21 cellular contexts compared by ENCODE assay signal in the genomic region with DNA sequence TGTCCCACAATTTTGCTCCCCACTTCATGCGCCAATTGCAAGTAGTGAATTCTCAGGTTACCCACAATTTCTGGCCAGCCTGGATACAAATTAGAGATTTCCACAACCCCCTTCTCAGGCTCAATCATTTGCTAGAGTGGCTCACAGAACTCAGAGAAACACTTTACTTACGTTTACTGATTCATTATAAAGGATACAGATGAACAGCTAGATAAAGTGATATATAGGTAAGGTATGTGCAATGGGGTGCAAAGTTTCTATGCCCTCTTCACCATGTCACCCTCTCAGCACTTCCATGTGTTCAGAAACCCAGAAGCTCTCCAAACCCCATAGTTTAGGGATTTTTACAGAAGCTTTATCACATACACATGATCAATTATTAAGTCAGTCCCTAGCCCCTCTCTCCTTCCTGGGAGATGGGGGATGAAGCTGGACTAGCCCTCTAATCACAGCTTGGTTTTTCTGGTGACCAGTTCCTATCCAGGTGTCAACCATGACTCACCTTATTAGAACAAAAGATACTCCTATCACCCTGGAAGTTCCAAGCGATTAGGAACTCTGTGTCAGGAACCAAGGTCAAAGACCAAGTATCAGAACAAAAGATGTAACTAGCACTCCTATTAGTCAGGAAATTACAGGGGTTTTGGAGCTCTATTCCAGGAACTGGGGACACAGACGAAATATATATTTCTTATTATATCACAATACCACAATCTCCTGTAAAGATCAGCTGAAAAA. TPM values are rescaled to one million over a fixed set of nuclear protein-coding genes. Genes with fewer than 3 reads are reported as not detected.
DNase-seq lines count a peak whose midpoint lies in the region; ATAC-seq, FAIRE-seq and TF ChIP-seq lines count a peak whose summit lies in the region.
"Had no signal": no experiment of that assay in that cellular context is flagged by ENCODE, and none has a peak within 500 bp of the region (broad histone marks: within the 10 kb centered on the region; RNA-seq: fewer than 3 reads in every experiment).

No MANE protein-coding gene starts in this region.

- no peaks in the 10 kb centered on the region for H4K20me1 ChIP-seq in HCT116 (ENCODE audit: insufficient read depth)

- no peak overlapping the region for H3K4me3 Mint-ChIP-seq in stimulated activated memory B cell treated with anti-CD40 and anti-IgM and Interleukin-4, amounts not matched to agents 10 μg/mL and 1 μg/mL and 100 μg/mL, for 72 hours
- H3K4me3 Mint-ChIP-seq in glutamatergic neuron (ENCODE audit: unreplicated experiment) = no peak overlapping the region
- H3K4me3 Mint-ChIP-seq: CD4-positive, CD25-positive, alpha-beta regulatory T cell had no signal

- H3K27ac Mint-ChIP-seq in stimulated activated memory B cell treated with anti-CD40 and anti-IgM and Interleukin-4, amounts not matched to agents 10 μg/mL and 1 μg/mL and 100 μg/mL, for 72 hours = no peak overlapping the region
- no peak overlapping the region for H3K27ac Mint-ChIP-seq in glutamatergic neuron (ENCODE audit: unreplicated experiment)
- H3K27ac Mint-ChIP-seq: CD4-positive, CD25-positive, alpha-beta regulatory T cell had no signal

- peak; percentile 44; the same call in 1 of the 2 replicates for ATAC-seq in HCT116
- ATAC-seq in foreskin keratinocyte = peak; percentile 67
- no peak for ATAC-seq in stimulated activated memory B cell treated with anti-CD40 and anti-IgM and Interleukin-4, amounts not matched to agents 10 μg/mL and 1 μg/mL and 100 μg/mL, for 72 hours

- no TSS peak for BruUV-seq in HCT116 (replicated peaks; lab: Mats Ljungman, UMichigan)

- H3K9me2 ChIP-seq in HCT116 (ENCODE audit: insufficient read depth) = no peaks in the 10 kb centered on the region
- H3K9me2 ChIP-seq: SK-N-SH had no signal

- H3K14ac ChIP-seq in trophoblast cell (ENCODE audit: low read length) = no peak overlapping the region

- H3K79me2 ChIP-seq in HCT116 (ENCODE audit: insufficient read depth, low read length) (no peaks in the 10 kb centered on the region), trophoblast cell (ENCODE audit: control insufficient read depth, insufficient read depth, low read length, poor library complexity) (no peaks in the 10 kb centered on the region)

- intact Hi-C loops in HCT116 (cut with micrococcal nuclease) = no loop called here

- no peak overlapping the region for H2AK5ac ChIP-seq in trophoblast cell (ENCODE audit: low read length)

- TF ChIP-seq RAD21 in HCT116 (IDR thresholded peaks at IDR 0.05; ENCODE audit: low read depth) = no peak

- H2AFZ ChIP-seq in HCT116 (ENCODE audit: low read depth, low read length, poor library complexity, severe bottlenecking) (no peak overlapping the region), trophoblast cell (ENCODE audit: insufficient read depth, low read length, poor library complexity) (no peak overlapping the region)

- H2BK5ac ChIP-seq in trophoblast cell (ENCODE audit: low read depth, low read length, poor library complexity) = no peak overlapping the region

- RAD21 ChIA-PET in HCT116 (lab: Charles Lee; ENCODE audit: low non-redundant PET in 1 of 2, low total read pairs in 2 of 2, uncharacterized antibody in 2 of 2, unreplicated experiment in 2 of 2) = no interaction called here

- no peak overlapping the region for H3K23ac ChIP-seq in trophoblast cell (ENCODE audit: low read length)

- no peaks in the 10 kb centered on the region for H3K36me3 Mint-ChIP-seq in stimulated activated memory B cell treated with anti-CD40 and anti-IgM and Interleukin-4, amounts not matched to agents 10 μg/mL and 1 μg/mL and 100 μg/mL, for 72 hours
- H3K36me3 Mint-ChIP-seq in glutamatergic neuron (ENCODE audit: unreplicated experiment) = no peaks in the 10 kb centered on the region
- H3K36me3 Mint-ChIP-seq: CD4-positive, CD25-positive, alpha-beta regulatory T cell had no signal

- peaks cover 0 to 9% of the 10 kb centered on the region in 2 experiments; a peak in 1 of 4 replicates for H3K4me1 ChIP-seq in HCT116 (ENCODE audit: control insufficient read depth in 1 of 2, insufficient read depth in 2 of 2, low read length in 2 of 2)
- peaks cover 12% of the 10 kb centered on the region for H3K4me1 ChIP-seq in foreskin keratinocyte
- peaks cover 6 to 15% of the 10 kb centered on the region in 2 experiments for H3K4me1 ChIP-seq in trophoblast cell (ENCODE audit: control insufficient read depth in 1 of 2, insufficient read depth in 2 of 2, low read length in 2 of 2)

- H3K18ac ChIP-seq in trophoblast cell (ENCODE audit: low read length) = no peak overlapping the region

- no peak overlapping the region for H4K12ac ChIP-seq in trophoblast cell (ENCODE audit: low read depth, low read length)

- CTCF ChIA-PET in HCT116 (lab: Charles Lee) = no interaction called here

- H2BK120ac ChIP-seq in trophoblast cell (ENCODE audit: insufficient read depth, low read length, poor library complexity) = no peak overlapping the region

- peak overlapping the region; percentile 28 for H4K91ac ChIP-seq in trophoblast cell (ENCODE audit: low read depth, low read length)

- no peak for TF ChIP-seq POLR2A in HCT116 (IDR thresholded peaks at IDR 0.05; ENCODE audit: borderline replicate concordance, extremely low read depth, insufficient read depth, insufficient read length)

- no peaks in the 10 kb centered on the region for H3K27me3 ChIP-seq in HCT116 (ENCODE audit: insufficient read depth, low read length)
- H3K27me3 ChIP-seq in foreskin keratinocyte = no peaks in the 10 kb centered on the region
- H3K27me3 ChIP-seq in trophoblast cell (ENCODE audit: insufficient read depth, low read length) = no peaks in the 10 kb centered on the region
- H3K27me3 ChIP-seq: MG63 had no signal

- peaks cover 25% of the 10 kb centered on the region for H3K79me1 ChIP-seq in trophoblast cell (ENCODE audit: low read length)

- peak overlapping the region; percentile 25; the same call in 1 of the 2 replicates for H3K4me2 ChIP-seq in HCT116 (ENCODE audit: low read length)
- H3K4me2 ChIP-seq in trophoblast cell (ENCODE audit: low read length) = no peak overlapping the region
- H3K4me2 ChIP-seq: SK-N-SH had no signal

- POLR2A ChIA-PET in HCT116 (lab: Charles Lee) = no interaction called here

- H3K4ac ChIP-seq in trophoblast cell (ENCODE audit: low read depth, low read length) = no peak overlapping the region

- H3K27ac ChIP-seq in HCT116 (ENCODE audit: low read depth, low read length) (no peak overlapping the region), foreskin keratinocyte (no peak overlapping the region), trophoblast cell (ENCODE audit: low read depth, low read length) (no peak overlapping the region)

- peak; percentile 83 for FAIRE-seq in RCC 7860 (lab: Jason Lieb, UNC)

- H3K4me1 Mint-ChIP-seq in stimulated activated memory B cell treated with anti-CD40 and anti-IgM and Interleukin-4, amounts not matched to agents 10 μg/mL and 1 μg/mL and 100 μg/mL, for 72 hours = no peaks in the 10 kb centered on the region
- H3K4me1 Mint-ChIP-seq in glutamatergic neuron (ENCODE audit: low read depth, unreplicated experiment) = no peaks in the 10 kb centered on the region
- H3K4me1 Mint-ChIP-seq: CD4-positive, CD25-positive, alpha-beta regulatory T cell had no signal

- no peak overlapping the region for H2BK12ac ChIP-seq in trophoblast cell (ENCODE audit: low read length)

- H3K4me3 ChIP-seq in HCT116 (replicated peaks in 1 of 2; ENCODE audit: low read depth in 1 of 2, low read length in 2 of 2) = no peak overlapping the region
- no peak overlapping the region for H3K4me3 ChIP-seq in trophoblast cell (ENCODE audit: low read depth, low read length)
- H3K4me3 ChIP-seq: MG63 had no signal

- H3K9me3 ChIP-seq in HCT116 (ENCODE audit: control insufficient read depth in 1 of 2, insufficient read depth in 1 of 2, low read depth in 1 of 2, low read length in 2 of 2) (no peaks in the 10 kb centered on the region), trophoblast cell (ENCODE audit: insufficient read depth, low read depth, low read length) (no peaks in the 10 kb centered on the region)
- H3K9me3 ChIP-seq: MG63, SK-N-SH had no signal

- H4K8ac ChIP-seq in trophoblast cell (ENCODE audit: low read depth, low read length) = no peak overlapping the region

- no peak overlapping the region for H3K9ac ChIP-seq in HCT116 (ENCODE audit: low read length)
- H3K9ac ChIP-seq in trophoblast cell (ENCODE audit: low read length) = no peak overlapping the region
- H3K9ac ChIP-seq: SK-N-SH had no signal

- no peak for TF ChIP-seq CTCF in HCT116 (IDR thresholded peaks at IDR 0.05 in 2 of 3, conservative IDR thresholded peaks at IDR 0.05 in 1 of 3; ENCODE audit: borderline replicate concordance in 1 of 3, insufficient read depth in 1 of 3, low read depth in 2 of 3, low read length in 2 of 3)
- TF ChIP-seq CTCF in foreskin keratinocyte (conservative IDR thresholded peaks at IDR 0.05) = no peak
- no peak for TF ChIP-seq CTCF in glutamatergic neuron (IDR thresholded peaks at IDR 0.05; ENCODE audit: partially characterized antibody, unreplicated experiment)

- WGBS in trophoblast cell (ENCODE audit: extremely low coverage, insufficient coverage, insufficient read length) = no CpG with 5 or more reads among the region's 4 CpGs

- no peaks in the 10 kb centered on the region for H3K9me3 Mint-ChIP-seq in stimulated activated memory B cell treated with anti-CD40 and anti-IgM and Interleukin-4, amounts not matched to agents 10 μg/mL and 1 μg/mL and 100 μg/mL, for 72 hours
- H3K9me3 Mint-ChIP-seq in glutamatergic neuron (ENCODE audit: unreplicated experiment) = no peaks in the 10 kb centered on the region

- H3K27me3 Mint-ChIP-seq in stimulated activated memory B cell treated with anti-CD40 and anti-IgM and Interleukin-4, amounts not matched to agents 10 μg/mL and 1 μg/mL and 100 μg/mL, for 72 hours = no peaks in the 10 kb centered on the region
- no peaks in the 10 kb centered on the region for H3K27me3 Mint-ChIP-seq in glutamatergic neuron (ENCODE audit: unreplicated experiment)
- H3K27me3 Mint-ChIP-seq: CD4-positive, CD25-positive, alpha-beta regulatory T cell had no signal

- H3K36me3 ChIP-seq in HCT116 (ENCODE audit: control insufficient read depth in 1 of 2, insufficient read depth in 2 of 2, low read length in 2 of 2) (no peaks in the 10 kb centered on the region), trophoblast cell (ENCODE audit: control insufficient read depth in 1 of 2, insufficient read depth in 2 of 2, low read length in 2 of 2) (no peaks in the 10 kb centered on the region)
- H3K36me3 ChIP-seq: MG63 had no signal

- no peak for DNase-seq in HCT116 (ENCODE audit: low read depth, low spot score)
- peak; percentile 62 for DNase-seq in RCC 7860 (ENCODE audit: low spot score)
- DNase-seq in foreskin keratinocyte = peak in 1 of 2 donors; percentile 27
- peak in 1 of 2 donors; percentile 40 for DNase-seq in trophoblast cell
- no peak for DNase-seq in NCI-H1105 treated with DMSO at 0.1 percent for 48 hours (lab: John Stamatoyannopoulos, UW)
- DNase-seq in glutamatergic neuron = no peak
- DNase-seq: CD4-positive, CD25-positive, alpha-beta regulatory T cell; EL; GF-D8; GOT3; HCEC 1CT; Karpas-422; MG63; NCI-H1417 treated with DMSO at 0.1 percent for 48 hours; NCI-H187; NCI-H446 treated with DMSO at 0.1 percent for 48 hours; NCI-H526 treated with DMSO at 0.1 percent for 48 hours; RPMI8226; SIG-M5; SK-N-SH had no signal

TF ChIP-seq in HCT116, 20 proteins besides CTCF, POLR2A, EP300 and RAD21 (continues in another document):
- TF ChIP-seq EZH2 (IDR thresholded peaks at IDR 0.05) = no peak

RNA-seq across cellular contexts. Expression of a gene that starts 33.5 kb away (rescaled TPM):
- total RNA-seq in HCT116 (2021; ENCODE audit: unreplicated experiment) (16.0 TPM), foreskin keratinocyte (12.6 and 12.9 TPM in 2 replicates), glutamatergic neuron (ENCODE audit: unreplicated experiment) (4.4 TPM)
- polyA plus RNA-seq in HCT116 (2012) = 6.1 TPM in 2 replicates
- 3.5 and 4.3 TPM in 2 replicates for polyA plus RNA-seq in foreskin keratinocyte
- 26.1 and 26.6 TPM in 2 replicates for polyA plus RNA-seq in trophoblast cell (2013)
- total RNA-seq: CD4-positive, CD25-positive, alpha-beta regulatory T cell had no signal
- polyA plus RNA-seq: CD4-positive, CD25-positive, alpha-beta regulatory T cell had no signal
